ENCODE assay signal across 18 cellular contexts in the genomic region with DNA sequence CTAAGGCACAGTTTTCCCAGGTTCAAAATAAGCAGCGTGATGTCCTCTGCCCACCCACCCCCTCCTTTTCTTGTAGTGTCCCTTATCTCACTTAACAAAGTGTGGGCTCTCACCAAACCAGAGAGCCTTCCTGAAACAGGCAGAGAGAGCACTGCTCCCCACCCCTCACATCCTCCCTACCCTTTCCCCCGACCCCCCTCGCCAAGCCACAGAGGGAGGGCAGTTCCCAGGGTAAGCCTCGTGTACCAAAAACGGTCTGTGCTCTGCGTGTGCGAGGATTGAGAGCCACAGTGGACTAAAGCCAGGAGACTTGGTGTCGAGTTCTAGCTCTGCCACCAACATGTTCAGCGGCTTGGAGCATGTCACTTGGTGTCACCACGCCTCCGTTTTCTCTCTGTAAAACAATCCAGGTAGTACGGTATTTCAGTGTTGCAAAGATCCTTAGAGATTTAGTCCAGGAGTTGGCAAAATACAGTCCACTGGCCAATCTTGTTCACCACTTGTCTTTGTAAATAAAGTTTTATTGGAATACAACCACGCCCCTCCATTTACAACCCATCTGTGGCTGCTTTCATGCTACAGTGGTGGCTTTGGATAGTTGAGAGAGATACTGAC.
DNase-seq lines count a peak whose midpoint lies in the region; ATAC-seq and TF ChIP-seq lines count a peak whose summit lies in the region.
"Had no signal": no experiment of that assay in that cellular context is flagged by ENCODE, and none has a peak within 500 bp of the region (broad histone marks: within the 10 kb centered on the region; RNA-seq: fewer than 3 reads in every experiment).

No MANE protein-coding gene starts in this region.

- TF ChIP-seq EP300 in stomach (IDR thresholded peaks at IDR 0.05), result no peak
- no peak for TF ChIP-seq EP300 in sigmoid colon (IDR thresholded peaks at IDR 0.05)

- H3K27ac Mint-ChIP-seq in GM23338, result no peak overlapping the region
- no peak overlapping the region for H3K27ac Mint-ChIP-seq in activated CD4-positive, alpha-beta memory T cell treated with anti-CD3 and anti-CD28 coated beads for 36 hours
- H3K27ac Mint-ChIP-seq in activated CD8-positive, alpha-beta memory T cell treated with anti-CD3 and anti-CD28 coated beads, Interleukin-2, amount 10 ng/mL, durations not matched to agents 7 days and 5 days, result no peak overlapping the region
- H3K27ac Mint-ChIP-seq: activated T-helper 2 cell treated with anti-CD3 and anti-CD28 coated beads, Interferon-gamma antibody, Interleukin-2, Interleukin-4, amounts not matched to agents 10 μg/mL and 5 μg/mL and 100 μg/mL, durations not matched to agents 14 hours and 24 hours and 36 hours had no signal

- CTCF ChIA-PET in activated CD4-positive, alpha-beta memory T cell treated with anti-CD3 and anti-CD28 coated beads for 36 hours (lab: Charles Lee), result no interaction called here
- CTCF ChIA-PET in activated CD8-positive, alpha-beta memory T cell treated with anti-CD3 and anti-CD28 coated beads, Interleukin-2, amount 10 ng/mL, durations not matched to agents 7 days and 5 days (lab: Charles Lee), result no interaction called here

- intact Hi-C loops in left lung (cut with DNase I) (no loop called here), stomach (cut with DNase I; ENCODE audit: low total_unique reads) (no loop called here), sigmoid colon (cut with DNase I) (no loop called here)
- intact Hi-C loops in activated CD4-positive, alpha-beta memory T cell treated with anti-CD3 and anti-CD28 coated beads for 36 hours (cut with micrococcal nuclease), result no loop called here

- H3K27me3 Mint-ChIP-seq in GM23338 (ENCODE audit: insufficient read depth, low read depth, poor library complexity), result peaks cover 16% of the 10 kb centered on the region
- H3K27me3 Mint-ChIP-seq in activated CD4-positive, alpha-beta memory T cell treated with anti-CD3 and anti-CD28 coated beads for 36 hours, result peaks cover 27% of the 10 kb centered on the region
- peaks cover 64% of the 10 kb centered on the region for H3K27me3 Mint-ChIP-seq in activated CD8-positive, alpha-beta memory T cell treated with anti-CD3 and anti-CD28 coated beads, Interleukin-2, amount 10 ng/mL, durations not matched to agents 7 days and 5 days

- TF ChIP-seq POLR2A in stomach (IDR thresholded peaks at IDR 0.05), result no peak
- no peak for TF ChIP-seq POLR2A in sigmoid colon (IDR thresholded peaks at IDR 0.05)

- no peak overlapping the region for H3K4me3 Mint-ChIP-seq in GM23338
- H3K4me3 Mint-ChIP-seq in activated CD4-positive, alpha-beta memory T cell treated with anti-CD3 and anti-CD28 coated beads for 36 hours, result no peak overlapping the region
- no peak overlapping the region for H3K4me3 Mint-ChIP-seq in activated CD8-positive, alpha-beta memory T cell treated with anti-CD3 and anti-CD28 coated beads, Interleukin-2, amount 10 ng/mL, durations not matched to agents 7 days and 5 days

- no peaks in the 10 kb centered on the region for H3F3A ChIP-seq in GM23338 (replicated peaks; ENCODE audit: low read depth)

- H3K79me2 ChIP-seq in GM23338 (replicated peaks; ENCODE audit: insufficient read depth), result no peaks in the 10 kb centered on the region

- H2AFZ ChIP-seq in GM23338, result peak overlapping the region; percentile 81; the same call in 1 of the 2 replicates

- H4K20me1 ChIP-seq in GM23338 (replicated peaks; ENCODE audit: insufficient read depth), result no peaks in the 10 kb centered on the region

- no peak overlapping the region for H3K4me2 ChIP-seq in GM23338

- ATAC-seq in GM23338, result no peak
- ATAC-seq in left lung, result peak; percentile 26
- no peak for ATAC-seq in activated CD8-positive, alpha-beta memory T cell treated with anti-CD3 and anti-CD28 coated beads, Interleukin-2, amount 10 ng/mL, durations not matched to agents 7 days and 5 days
- ATAC-seq: Panc1, psoas muscle had no signal

- no peaks in the 10 kb centered on the region; the same call in 2 of the 3 replicates for H3K9me3 Mint-ChIP-seq in GM23338
- H3K9me3 Mint-ChIP-seq in activated CD4-positive, alpha-beta memory T cell treated with anti-CD3 and anti-CD28 coated beads for 36 hours, result no peaks in the 10 kb centered on the region
- H3K9me3 Mint-ChIP-seq in activated CD8-positive, alpha-beta memory T cell treated with anti-CD3 and anti-CD28 coated beads, Interleukin-2, amount 10 ng/mL, durations not matched to agents 7 days and 5 days (ENCODE audit: low read depth), result no peaks in the 10 kb centered on the region
- H3K9me3 Mint-ChIP-seq: activated T-helper 2 cell treated with anti-CD3 and anti-CD28 coated beads, Interferon-gamma antibody, Interleukin-2, Interleukin-4, amounts not matched to agents 10 μg/mL and 5 μg/mL and 100 μg/mL, durations not matched to agents 14 hours and 24 hours and 36 hours had no signal

- 40 to 69% (median 57%) methylated on average over 13 of the region's 13 CpGs for WGBS in stomach, 5 donors
- 68 to 72% methylated on average over 13 of the region's 13 CpGs for WGBS in sigmoid colon, 2 donors

- H3K36me3 Mint-ChIP-seq in GM23338 (ENCODE audit: low read depth), result no peaks in the 10 kb centered on the region
- no peaks in the 10 kb centered on the region for H3K36me3 Mint-ChIP-seq in activated CD4-positive, alpha-beta memory T cell treated with anti-CD3 and anti-CD28 coated beads for 36 hours
- no peaks in the 10 kb centered on the region for H3K36me3 Mint-ChIP-seq in activated CD8-positive, alpha-beta memory T cell treated with anti-CD3 and anti-CD28 coated beads, Interleukin-2, amount 10 ng/mL, durations not matched to agents 7 days and 5 days

- no peak for TF ChIP-seq CTCF in GM23338 (conservative IDR thresholded peaks at IDR 0.05; ENCODE audit: low read depth in 2 of 2)
- TF ChIP-seq CTCF in VCaP (conservative IDR thresholded peaks at IDR 0.05), result no peak
- TF ChIP-seq CTCF in left lung (IDR thresholded peaks at IDR 0.05), result no peak
- no peak for TF ChIP-seq CTCF in stomach (IDR thresholded peaks at IDR 0.05)
- no peak for TF ChIP-seq CTCF in sigmoid colon (IDR thresholded peaks at IDR 0.05)

- H3K36me3 ChIP-seq in GM23338 (ENCODE audit: insufficient read depth), result no peaks in the 10 kb centered on the region
- H3K36me3 ChIP-seq in left lung, result no peaks in the 10 kb centered on the region
- no peaks in the 10 kb centered on the region for H3K36me3 ChIP-seq in stomach
- H3K36me3 ChIP-seq in sigmoid colon, result no peaks in the 10 kb centered on the region
- H3K36me3 ChIP-seq: adrenal gland had no signal

- no peak for DNase-seq in GM23338 (ENCODE audit: low spot score)
- no peak for DNase-seq in left lung
- DNase-seq in stomach, result no peak
- DNase-seq in sigmoid colon, result no peak
- DNase-seq in activated CD4-positive, alpha-beta memory T cell treated with anti-CD3 and anti-CD28 coated beads for 36 hours, result no peak
- no peak for DNase-seq in activated CD8-positive, alpha-beta memory T cell treated with anti-CD3 and anti-CD28 coated beads, Interleukin-2, amount 10 ng/mL, durations not matched to agents 7 days and 5 days
- no peak for DNase-seq in A172 (ENCODE audit: low spot score)
- DNase-seq: activated CD8-positive, alpha-beta memory T cell treated with anti-CD3 and anti-CD28 coated beads for 24 hours; adrenal gland; DMS153; islet precursor cell; MV-4-11; NCI-H2029 treated with DMSO at 0.1 percent for 48 hours; NCI-H524; psoas muscle had no signal

- H3K4me3 ChIP-seq in GM23338 (no peak overlapping the region), left lung (no peak overlapping the region), stomach (peak overlapping the region in 2 of 4 donors; percentile 9 to 18), sigmoid colon (no peak overlapping the region)
- H3K4me3 ChIP-seq: adrenal gland, psoas muscle had no signal

- no peaks in the 10 kb centered on the region for H3K9me2 ChIP-seq in GM23338 (ENCODE audit: insufficient read depth)

- H3K27me3 ChIP-seq in GM23338 (ENCODE audit: insufficient read depth), result no peaks in the 10 kb centered on the region
- H3K27me3 ChIP-seq in left lung, result no peaks in the 10 kb centered on the region
- H3K27me3 ChIP-seq in stomach, result no peaks in the 10 kb centered on the region
- H3K27me3 ChIP-seq in sigmoid colon, result no peaks in the 10 kb centered on the region
- H3K27me3 ChIP-seq: adrenal gland had no signal

- H3K4me1 ChIP-seq in GM23338 (ENCODE audit: insufficient read depth) (peaks cover 6% of the 10 kb centered on the region; the same call in 1 of the 2 replicates), left lung (peaks cover 5 to 11% of the 10 kb centered on the region in 2 donors), stomach (peaks cover 8 to 21% (median 16%) of the 10 kb centered on the region in 4 donors), sigmoid colon (peaks cover 0 to 6% (median 0%) of the 10 kb centered on the region in 4 donors)
- H3K4me1 ChIP-seq: adrenal gland, psoas muscle had no signal

- POLR2A ChIA-PET in activated CD4-positive, alpha-beta memory T cell treated with anti-CD3 and anti-CD28 coated beads for 36 hours (lab: Charles Lee), result no interaction called here

- H3K9me3 ChIP-seq in left lung (no peaks in the 10 kb centered on the region), stomach (no peaks in the 10 kb centered on the region), sigmoid colon (no peaks in the 10 kb centered on the region)
- H3K9me3 ChIP-seq: adrenal gland, psoas muscle had no signal

- H3K27ac ChIP-seq in GM23338 (ENCODE audit: low read depth) (no peak overlapping the region), VCaP (peak overlapping the region; percentile 69), left lung (peak overlapping the region; percentile 2 to 23), stomach (peak overlapping the region; percentile 80 to 92 (median 86)), sigmoid colon (no peak overlapping the region)
- H3K27ac ChIP-seq: adrenal gland, psoas muscle had no signal

- H3K4me1 Mint-ChIP-seq in GM23338, result peaks cover 19% of the 10 kb centered on the region; the same call in 2 of the 3 replicates
- no peaks in the 10 kb centered on the region for H3K4me1 Mint-ChIP-seq in activated CD4-positive, alpha-beta memory T cell treated with anti-CD3 and anti-CD28 coated beads for 36 hours (ENCODE audit: low read depth)
- H3K4me1 Mint-ChIP-seq in activated CD8-positive, alpha-beta memory T cell treated with anti-CD3 and anti-CD28 coated beads, Interleukin-2, amount 10 ng/mL, durations not matched to agents 7 days and 5 days, result no peaks in the 10 kb centered on the region

TF ChIP-seq in GM23338, 12 proteins besides CTCF, POLR2A, EP300 and RAD21 (continues in another document):
- TF ChIP-seq ZNF114 (CRISPR knock-in tag; IDR thresholded peaks at IDR 0.05), result no peak
- no peak for TF ChIP-seq EZH2 (IDR thresholded peaks at IDR 0.05; ENCODE audit: low read depth, unreplicated experiment)

Comparison
In these comparisons a context has a peak if more than half of its experiments do, and no peak if none do; other contexts are left out.
1. H3K27ac ChIP-seq: peak in VCaP (single experiment), left lung (2 of 2) and stomach (5 of 5); none in GM23338 (single experiment) and sigmoid colon (0 of 4).